9 cellular contexts compared by ENCODE assay signal in the genomic region with DNA sequence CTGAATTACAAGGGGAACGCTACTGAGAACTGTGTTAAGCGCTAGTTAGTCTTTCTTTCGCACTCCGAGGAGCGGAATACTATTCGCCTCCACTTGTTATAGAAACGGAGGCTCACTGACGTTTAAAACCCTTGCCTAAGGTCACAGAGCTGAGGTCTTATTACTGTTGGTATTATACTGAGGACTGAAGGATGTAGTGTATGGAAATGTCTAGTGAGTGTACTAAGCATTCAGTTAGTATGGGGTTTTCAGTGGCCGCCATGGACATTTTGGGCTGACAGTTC. TPM values are rescaled to one million over a fixed set of nuclear protein-coding genes. Genes with fewer than 3 reads are reported as not detected.
A peak's percentile ranks its signal among the peaks of the same experiment; 100 is the strongest.
DNase-seq lines count a peak whose midpoint lies in the region; ATAC-seq and TF ChIP-seq lines count a peak whose summit lies in the region.
"Had no signal": no experiment of that assay in that cellular context is flagged by ENCODE, and none has a peak within 500 bp of the region (broad histone marks: within the 10 kb centered on the region; RNA-seq: fewer than 3 reads in every experiment).

No MANE protein-coding gene starts in this region.

- H3K4me1 Mint-ChIP-seq in activated CD8-positive, alpha-beta memory T cell treated with anti-CD3 and anti-CD28 coated beads, Interleukin-2, amount 10 ng/mL, durations not matched to agents 7 days and 5 days: peaks cover 18% of the 10 kb centered on the region
- H3K4me1 Mint-ChIP-seq in activated naive CD8-positive, alpha-beta T cell treated with anti-CD3 and anti-CD28 coated beads for 36 hours: peaks cover 24% of the 10 kb centered on the region

- peak overlapping the region; percentile 57 to 61 for H3K9ac ChIP-seq in liver (ENCODE audit: low read depth in 1 of 2, low read length in 2 of 2)

- H3K4me3 Mint-ChIP-seq in activated CD8-positive, alpha-beta memory T cell treated with anti-CD3 and anti-CD28 coated beads, Interleukin-2, amount 10 ng/mL, durations not matched to agents 7 days and 5 days: peak overlapping the region; percentile 80
- peak overlapping the region; percentile 89 for H3K4me3 Mint-ChIP-seq in activated naive CD8-positive, alpha-beta T cell treated with anti-CD3 and anti-CD28 coated beads for 36 hours

- peaks cover 7 to 22% (median 12%) of the 10 kb centered on the region in 4 donors for H3K36me3 ChIP-seq in liver (ENCODE audit: control insufficient read depth in 4 of 4, insufficient read depth in 3 of 4, low read depth in 1 of 4, low read length in 3 of 4)

- peak overlapping the region; percentile 74 to 82 for H3K27ac ChIP-seq in liver (ENCODE audit: low read depth in 1 of 2, low read length in 2 of 2)
- H3K27ac ChIP-seq in temporal lobe (ENCODE audit: low read depth, low read length): peak overlapping the region; percentile 54

- H3K4me3 ChIP-seq in liver (ENCODE audit: low read depth in 1 of 3, low read length in 3 of 3): peak overlapping the region; percentile 81 to 92 (median 85)

- H3K27me3 Mint-ChIP-seq in activated CD8-positive, alpha-beta memory T cell treated with anti-CD3 and anti-CD28 coated beads, Interleukin-2, amount 10 ng/mL, durations not matched to agents 7 days and 5 days: no peaks in the 10 kb centered on the region
- H3K27me3 Mint-ChIP-seq in activated naive CD8-positive, alpha-beta T cell treated with anti-CD3 and anti-CD28 coated beads for 36 hours: no peaks in the 10 kb centered on the region

- CTCF ChIA-PET in activated CD8-positive, alpha-beta memory T cell treated with anti-CD3 and anti-CD28 coated beads, Interleukin-2, amount 10 ng/mL, durations not matched to agents 7 days and 5 days (lab: Charles Lee): no interaction called here

- ATAC-seq in activated CD8-positive, alpha-beta memory T cell treated with anti-CD3 and anti-CD28 coated beads, Interleukin-2, amount 10 ng/mL, durations not matched to agents 7 days and 5 days: no peak
- no peak for ATAC-seq in GM21447 (IDR thresholded peaks at IDR 0.05; ENCODE audit: unreplicated experiment)
- ATAC-seq in HG03565 (IDR thresholded peaks at IDR 0.05; ENCODE audit: unreplicated experiment): no peak

- no peak for TF ChIP-seq CTCF in liver (IDR thresholded peaks at IDR 0.05; ENCODE audit: low read depth, low read length, missing input control)

- no peak overlapping the region for H3K27ac Mint-ChIP-seq in activated CD8-positive, alpha-beta memory T cell treated with anti-CD3 and anti-CD28 coated beads, Interleukin-2, amount 10 ng/mL, durations not matched to agents 7 days and 5 days
- H3K27ac Mint-ChIP-seq in activated naive CD8-positive, alpha-beta T cell treated with anti-CD3 and anti-CD28 coated beads for 36 hours: peak overlapping the region; percentile 77

- WGBS in liver: 47% methylated on average over 9 of the region's 9 CpGs

- DNase-seq in activated CD8-positive, alpha-beta memory T cell treated with anti-CD3 and anti-CD28 coated beads, Interleukin-2, amount 10 ng/mL, durations not matched to agents 7 days and 5 days: no peak
- no peak for DNase-seq in activated CD8-positive, alpha-beta memory T cell treated with anti-CD3 and anti-CD28 coated beads, Interleukin-2, amount 50 U/mL, for 48 hours
- DNase-seq in activated naive CD8-positive, alpha-beta T cell treated with anti-CD3 and anti-CD28 coated beads for 36 hours: no peak
- no peak for DNase-seq in OCI-M1 (lab: John Stamatoyannopoulos, UW)
- DNase-seq: activated CD4-positive, alpha-beta T cell treated with anti-CD3 and anti-CD28 coated beads, Interleukin-2, amount 50 U/mL, for 1 hour had no signal

- no peak for TF ChIP-seq RAD21 in liver (IDR thresholded peaks at IDR 0.05)

- no peaks in the 10 kb centered on the region for H3K9me3 ChIP-seq in liver (ENCODE audit: control insufficient read depth in 4 of 4, low read length in 3 of 4)

- H3K9me3 Mint-ChIP-seq in activated CD8-positive, alpha-beta memory T cell treated with anti-CD3 and anti-CD28 coated beads, Interleukin-2, amount 10 ng/mL, durations not matched to agents 7 days and 5 days (ENCODE audit: low read depth): no peaks in the 10 kb centered on the region
- H3K9me3 Mint-ChIP-seq in activated naive CD8-positive, alpha-beta T cell treated with anti-CD3 and anti-CD28 coated beads for 36 hours: no peaks in the 10 kb centered on the region

- peaks cover 24% of the 10 kb centered on the region for H3K36me3 Mint-ChIP-seq in activated CD8-positive, alpha-beta memory T cell treated with anti-CD3 and anti-CD28 coated beads, Interleukin-2, amount 10 ng/mL, durations not matched to agents 7 days and 5 days
- H3K36me3 Mint-ChIP-seq in activated naive CD8-positive, alpha-beta T cell treated with anti-CD3 and anti-CD28 coated beads for 36 hours: peaks cover 18% of the 10 kb centered on the region

- H3K4me1 ChIP-seq in liver (ENCODE audit: control insufficient read depth in 4 of 4, insufficient read depth in 4 of 4, low read length in 3 of 4): peaks cover 8 to 45% (median 31%) of the 10 kb centered on the region in 4 donors

- no peaks in the 10 kb centered on the region for H3K27me3 ChIP-seq in liver (ENCODE audit: control insufficient read depth in 4 of 4, insufficient read depth in 4 of 4, low read length in 3 of 4)

TF ChIP-seq in liver, 16 proteins besides CTCF, POLR2A, EP300 and RAD21:
- TF ChIP-seq FOXA2 (IDR thresholded peaks at IDR 0.05) (no peak), EGR1 (IDR thresholded peaks at IDR 0.05; ENCODE audit: low read depth in 2 of 2) (no peak)

RNA-seq across cellular contexts. Expression of gene ACADS, which starts 0.8 kb away (rescaled TPM):
- total RNA-seq in activated CD8-positive, alpha-beta memory T cell treated with anti-CD3 and anti-CD28 coated beads, Interleukin-2, amount 10 ng/mL, durations not matched to agents 7 days and 5 days: 10 to 100 TPM; 14.6 to 17.6 TPM
- 10 to 100 TPM; 11.4 to 13.4 TPM for total RNA-seq in activated naive CD8-positive, alpha-beta T cell treated with anti-CD3 and anti-CD28 coated beads for 36 hours
- 100 to 1,000 TPM in 1 of 2 donors, 10 to 100 TPM in 1; 54.2 to 152 TPM for total RNA-seq in liver
- polyA plus RNA-seq in liver: 100 to 1,000 TPM; 102 to 162 TPM
- total RNA-seq in temporal lobe: 3.9 TPM

RNA-seq across cellular contexts. Expression of gene UNC119B, which starts 16.2 kb away (rescaled TPM):
- total RNA-seq in activated CD8-positive, alpha-beta memory T cell treated with anti-CD3 and anti-CD28 coated beads, Interleukin-2, amount 10 ng/mL, durations not matched to agents 7 days and 5 days: 10 to 100 TPM; 15.9 to 22.9 TPM
- total RNA-seq in activated naive CD8-positive, alpha-beta T cell treated with anti-CD3 and anti-CD28 coated beads for 36 hours: 10 to 100 TPM; 24.1 to 25.5 TPM
- 10 to 100 TPM; 16.8 to 24.8 TPM for total RNA-seq in liver
- 1 to 10 TPM; 3.8 to 6.8 TPM for polyA plus RNA-seq in liver
- total RNA-seq in temporal lobe: 16.5 TPM

RNA-seq across cellular contexts. Expression of gene MLEC, which starts 39.5 kb away (rescaled TPM):
- total RNA-seq in activated CD8-positive, alpha-beta memory T cell treated with anti-CD3 and anti-CD28 coated beads, Interleukin-2, amount 10 ng/mL, durations not matched to agents 7 days and 5 days: 10 to 100 TPM; 74.5 to 96.2 TPM
- total RNA-seq in activated naive CD8-positive, alpha-beta T cell treated with anti-CD3 and anti-CD28 coated beads for 36 hours: 10 to 100 TPM; 93.1 to 99.5 TPM
- 100 to 1,000 TPM in 1 of 2 donors, 10 to 100 TPM in 1; 61.4 to 170 TPM for total RNA-seq in liver
- 100 to 1,000 TPM in 1 of 2 donors, 10 to 100 TPM in 1; 96.3 to 134 TPM for polyA plus RNA-seq in liver
- total RNA-seq in temporal lobe: 31.7 TPM
